17 cellular contexts compared by ENCODE assay signal in the genomic region with DNA sequence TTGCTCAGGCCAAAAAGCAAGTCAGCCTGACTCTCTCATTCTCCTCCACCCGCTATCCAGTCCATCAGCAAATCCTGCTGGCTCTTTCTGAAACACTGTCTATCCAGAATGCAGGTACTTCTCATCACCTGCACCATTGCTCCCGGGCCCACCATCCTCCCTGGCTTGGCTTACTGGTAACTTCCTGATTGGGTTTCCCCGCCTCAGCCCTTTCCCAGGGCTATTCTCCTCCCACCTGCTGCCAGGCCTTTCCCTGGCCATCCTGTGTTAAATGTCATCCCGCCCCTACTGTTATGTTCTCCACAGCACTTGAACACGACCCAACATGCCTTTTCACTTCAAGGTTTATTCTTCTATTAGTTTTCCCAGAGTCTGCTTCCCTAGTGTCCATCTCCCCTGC.
DNase-seq lines count a peak whose midpoint lies in the region; ATAC-seq, FAIRE-seq and TF ChIP-seq lines count a peak whose summit lies in the region.
"Had no signal": no experiment of that assay in that cellular context is flagged by ENCODE, and none has a peak within 500 bp of the region (broad histone marks: within the 10 kb centered on the region; RNA-seq: fewer than 3 reads in every experiment).

No MANE protein-coding gene starts in this region.

- FAIRE-seq in HTR-8/SVneo (lab: Jason Lieb, UNC) = no peak
- FAIRE-seq: D721Med had no signal

- H3K27me3 ChIP-seq in effector memory CD4-positive, alpha-beta T cell (replicated peaks; ENCODE audit: control insufficient read depth, insufficient read depth, low read length, poor library complexity, severe bottlenecking) = no peaks in the 10 kb centered on the region
- H3K27me3 ChIP-seq in upper lobe of right lung = no peaks in the 10 kb centered on the region
- H3K27me3 ChIP-seq: neural progenitor cell, transverse colon had no signal

- H3K4me3 ChIP-seq in HEK293 (ENCODE audit: low read depth, low read length) (no peak overlapping the region), upper lobe of right lung (no peak overlapping the region)
- H3K4me3 ChIP-seq in effector memory CD4-positive, alpha-beta T cell (ENCODE audit: insufficient read depth, low read depth, low read length, poor library complexity, severe bottlenecking) = no peak overlapping the region
- H3K4me3 ChIP-seq: neural progenitor cell, transverse colon had no signal

- H3K9me3 ChIP-seq in HEK293 (ENCODE audit: control insufficient read depth, insufficient read depth, low read depth, low read length) = no peaks in the 10 kb centered on the region
- no peaks in the 10 kb centered on the region for H3K9me3 ChIP-seq in effector memory CD4-positive, alpha-beta T cell (ENCODE audit: control insufficient read depth, low read length)
- H3K9me3 ChIP-seq in upper lobe of right lung = no peaks in the 10 kb centered on the region
- H3K9me3 ChIP-seq: transverse colon had no signal

- no peaks in the 10 kb centered on the region for H3K36me3 ChIP-seq in HEK293 (ENCODE audit: control insufficient read depth in 2 of 2, insufficient read depth in 1 of 2, low read length in 2 of 2)
- no peaks in the 10 kb centered on the region for H3K36me3 ChIP-seq in effector memory CD4-positive, alpha-beta T cell (ENCODE audit: control insufficient read depth, insufficient read depth, low read length)
- no peaks in the 10 kb centered on the region for H3K36me3 ChIP-seq in upper lobe of right lung
- H3K36me3 ChIP-seq: neural progenitor cell, transverse colon had no signal

- DNase-seq in DMS53 (lab: John Stamatoyannopoulos, UW) = peak; percentile 63
- DNase-seq in NCI-H526 treated with DMSO at 0.1 percent for 48 hours (lab: John Stamatoyannopoulos, UW) = peak; percentile 6
- peak; percentile 43 for DNase-seq in iPS-NIHi11 (ENCODE audit: low spot score)
- no peak for DNase-seq in HTR-8/SVneo (ENCODE audit: insufficient read length, low spot score)
- DNase-seq in effector memory CD4-positive, alpha-beta T cell = no peak
- DNase-seq in upper lobe of right lung = no peak
- DNase-seq: activated CD4-positive, alpha-beta T cell treated with anti-CD3 and anti-CD28 coated beads for 1 hour; activated T-cell treated with anti-CD3 and anti-CD28 coated beads for 4 hours; effector memory CD8-positive, alpha-beta T cell; GOT3; RPMI8226; transverse colon had no signal

- no peaks in the 10 kb centered on the region for H3K4me1 ChIP-seq in HEK293 (ENCODE audit: control insufficient read depth, insufficient read depth, low read length)
- no peaks in the 10 kb centered on the region for H3K4me1 ChIP-seq in effector memory CD4-positive, alpha-beta T cell (ENCODE audit: control insufficient read depth, insufficient read depth, low read length, poor library complexity, severe bottlenecking)
- no peaks in the 10 kb centered on the region for H3K4me1 ChIP-seq in upper lobe of right lung

- POLR2A ChIA-PET in HEK293 (lab: Yijun Ruan, JAX) = no interaction called here

- TF ChIP-seq CTCF in HEK293 (tag by site-specific recombination; IDR thresholded peaks at IDR 0.05) (no peak), upper lobe of right lung (IDR thresholded peaks at IDR 0.05) (no peak)

- ATAC-seq in SK-N-SH treated with all-trans-retinoic acid at 6 μM for 48 hours = no peak
- ATAC-seq in upper lobe of right lung = no peak
- ATAC-seq: effector memory CD8-positive, alpha-beta T cell; sciatic nerve had no signal

- intact Hi-C loops in upper lobe of right lung (cut with DNase I) = no loop called here

- H3K27ac ChIP-seq in HEK293 (ENCODE audit: extremely low read depth, low read depth, low read length) = no peak overlapping the region
- H3K27ac ChIP-seq in effector memory CD4-positive, alpha-beta T cell (ENCODE audit: insufficient read depth, low read length, poor library complexity, severe bottlenecking) = no peak overlapping the region
- H3K27ac ChIP-seq in upper lobe of right lung = no peak overlapping the region
- H3K27ac ChIP-seq: neural progenitor cell, transverse colon had no signal

- CTCF ChIA-PET in HEK293 (lab: Yijun Ruan, JAX) = interaction anchor here (1.1 kb wide), 1 partner anchor 19 kb away, joined by 3 read pairs; no protein-coding TSS in a partner anchor

TF ChIP-seq in HEK293, 187 proteins besides CTCF, POLR2A, EP300 and RAD21:
- TF ChIP-seq ZNF549 (tag by site-specific recombination; IDR thresholded peaks at IDR 0.05) (no peak), SP2 (tag by site-specific recombination; IDR thresholded peaks at IDR 0.05) (peak; percentile 25; the same call in 1 of the 2 replicates)
- TF ChIP-seq, protein P1, sequence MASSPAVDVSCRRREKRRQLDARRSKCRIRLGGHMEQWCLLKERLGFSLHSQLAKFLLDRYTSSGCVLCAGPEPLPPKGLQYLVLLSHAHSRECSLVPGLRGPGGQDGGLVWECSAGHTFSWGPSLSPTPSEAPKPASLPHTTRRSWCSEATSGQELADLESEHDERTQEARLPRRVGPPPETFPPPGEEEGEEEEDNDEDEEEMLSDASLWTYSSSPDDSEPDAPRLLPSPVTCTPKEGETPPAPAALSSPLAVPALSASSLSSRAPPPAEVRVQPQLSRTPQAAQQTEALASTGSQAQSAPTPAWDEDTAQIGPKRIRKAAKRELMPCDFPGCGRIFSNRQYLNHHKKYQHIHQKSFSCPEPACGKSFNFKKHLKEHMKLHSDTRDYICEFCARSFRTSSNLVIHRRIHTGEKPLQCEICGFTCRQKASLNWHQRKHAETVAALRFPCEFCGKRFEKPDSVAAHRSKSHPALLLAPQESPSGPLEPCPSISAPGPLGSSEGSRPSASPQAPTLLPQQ (tag by site-specific recombination; IDR thresholded peaks at IDR 0.05) = peak; percentile 73

TF ChIP-seq in SK-N-SH treated with all-trans-retinoic acid at 6 μM for 48 hours, 23 proteins besides CTCF, POLR2A, EP300 and RAD21 (continues in another document):
- TF ChIP-seq ZC3H10 (CRISPR knock-in tag; IDR thresholded peaks at IDR 0.05) (no peak), ZFP30 (CRISPR knock-in tag; IDR thresholded peaks at IDR 0.05) (no peak), ARNTL (CRISPR knock-in tag; IDR thresholded peaks at IDR 0.05; ENCODE audit: borderline replicate concordance, low read depth) (no peak), CSDC2 (CRISPR knock-in tag; IDR thresholded peaks at IDR 0.05) (no peak), GLIS3 (CRISPR knock-in tag; IDR thresholded peaks at IDR 0.05) (no peak), ZNF8 (CRISPR knock-in tag; IDR thresholded peaks at IDR 0.05) (no peak), OSR1 (CRISPR knock-in tag; IDR thresholded peaks at IDR 0.05) (no peak), TOX (CRISPR knock-in tag; IDR thresholded peaks at IDR 0.05; ENCODE audit: borderline replicate concordance) (no peak), PPARA (CRISPR knock-in tag; IDR thresholded peaks at IDR 0.05; ENCODE audit: borderline replicate concordance) (no peak)
- TF ChIP-seq, protein P2, sequence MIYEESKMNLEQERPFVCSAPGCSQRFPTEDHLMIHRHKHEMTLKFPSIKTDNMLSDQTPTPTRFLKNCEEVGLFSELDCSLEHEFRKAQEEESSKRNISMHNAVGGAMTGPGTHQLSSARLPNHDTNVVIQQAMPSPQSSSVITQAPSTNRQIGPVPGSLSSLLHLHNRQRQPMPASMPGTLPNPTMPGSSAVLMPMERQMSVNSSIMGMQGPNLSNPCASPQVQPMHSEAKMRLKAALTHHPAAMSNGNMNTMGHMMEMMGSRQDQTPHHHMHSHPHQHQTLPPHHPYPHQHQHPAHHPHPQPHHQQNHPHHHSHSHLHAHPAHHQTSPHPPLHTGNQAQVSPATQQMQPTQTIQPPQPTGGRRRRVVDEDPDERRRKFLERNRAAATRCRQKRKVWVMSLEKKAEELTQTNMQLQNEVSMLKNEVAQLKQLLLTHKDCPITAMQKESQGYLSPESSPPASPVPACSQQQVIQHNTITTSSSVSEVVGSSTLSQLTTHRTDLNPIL (CRISPR knock-in tag; IDR thresholded peaks at IDR 0.05; ENCODE audit: low read depth) = no peak
- TF ChIP-seq, protein P3, sequence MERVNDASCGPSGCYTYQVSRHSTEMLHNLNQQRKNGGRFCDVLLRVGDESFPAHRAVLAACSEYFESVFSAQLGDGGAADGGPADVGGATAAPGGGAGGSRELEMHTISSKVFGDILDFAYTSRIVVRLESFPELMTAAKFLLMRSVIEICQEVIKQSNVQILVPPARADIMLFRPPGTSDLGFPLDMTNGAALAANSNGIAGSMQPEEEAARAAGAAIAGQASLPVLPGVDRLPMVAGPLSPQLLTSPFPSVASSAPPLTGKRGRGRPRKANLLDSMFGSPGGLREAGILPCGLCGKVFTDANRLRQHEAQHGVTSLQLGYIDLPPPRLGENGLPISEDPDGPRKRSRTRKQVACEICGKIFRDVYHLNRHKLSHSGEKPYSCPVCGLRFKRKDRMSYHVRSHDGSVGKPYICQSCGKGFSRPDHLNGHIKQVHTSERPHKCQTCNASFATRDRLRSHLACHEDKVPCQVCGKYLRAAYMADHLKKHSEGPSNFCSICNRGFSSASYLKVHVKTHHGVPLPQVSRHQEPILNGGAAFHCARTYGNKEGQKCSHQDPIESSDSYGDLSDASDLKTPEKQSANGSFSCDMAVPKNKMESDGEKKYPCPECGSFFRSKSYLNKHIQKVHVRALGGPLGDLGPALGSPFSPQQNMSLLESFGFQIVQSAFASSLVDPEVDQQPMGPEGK (CRISPR knock-in tag; IDR thresholded peaks at IDR 0.05; ENCODE audit: borderline replicate concordance) = no peak
- TF ChIP-seq, protein P4, sequence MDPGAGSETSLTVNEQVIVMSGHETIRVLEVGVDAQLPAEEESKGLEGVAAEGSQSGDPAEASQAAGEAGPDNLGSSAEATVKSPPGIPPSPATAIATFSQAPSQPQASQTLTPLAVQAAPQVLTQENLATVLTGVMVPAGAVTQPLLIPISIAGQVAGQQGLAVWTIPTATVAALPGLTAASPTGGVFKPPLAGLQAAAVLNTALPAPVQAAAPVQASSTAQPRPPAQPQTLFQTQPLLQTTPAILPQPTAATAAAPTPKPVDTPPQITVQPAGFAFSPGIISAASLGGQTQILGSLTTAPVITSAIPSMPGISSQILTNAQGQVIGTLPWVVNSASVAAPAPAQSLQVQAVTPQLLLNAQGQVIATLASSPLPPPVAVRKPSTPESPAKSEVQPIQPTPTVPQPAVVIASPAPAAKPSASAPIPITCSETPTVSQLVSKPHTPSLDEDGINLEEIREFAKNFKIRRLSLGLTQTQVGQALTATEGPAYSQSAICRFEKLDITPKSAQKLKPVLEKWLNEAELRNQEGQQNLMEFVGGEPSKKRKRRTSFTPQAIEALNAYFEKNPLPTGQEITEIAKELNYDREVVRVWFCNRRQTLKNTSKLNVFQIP (CRISPR knock-in tag; IDR thresholded peaks at IDR 0.05; ENCODE audit: borderline replicate concordance, low read depth) = no peak

Comparison
In these comparisons a context has a peak if more than half of its experiments do, and no peak if none do; other contexts are left out.
1. DNase-seq: peak in DMS53 (single experiment), NCI-H526 treated with DMSO at 0.1 percent for 48 hours (single experiment) and iPS-NIHi11 (single experiment); none in HTR-8/SVneo (single experiment), effector memory CD4-positive, alpha-beta T cell (0 of 3) and upper lobe of right lung (single experiment).